ENCODE assay signal across 9 cellular contexts in genomic region chr4:113979973-113980615, GRCh38. TPM values are rescaled to one million over a fixed set of nuclear protein-coding genes. Genes with fewer than 3 reads are reported as not detected.
DNase-seq lines count a peak whose midpoint lies in the region; ATAC-seq and TF ChIP-seq lines count a peak whose summit lies in the region.
"Had no signal": no experiment of that assay in that cellular context is flagged by ENCODE, and none has a peak within 500 bp of the region (broad histone marks: within the 10 kb centered on the region; RNA-seq: fewer than 3 reads in every experiment).

No MANE protein-coding gene starts in this region.

- H3K9me3 ChIP-seq in lower lobe of right lung (no peaks in the 10 kb centered on the region), transverse colon (no peaks in the 10 kb centered on the region)

- no peak overlapping the region for H3K27ac Mint-ChIP-seq in activated naive CD4-positive, alpha-beta T cell treated with anti-CD3 and anti-CD28 coated beads for 36 hours

- TF ChIP-seq EP300 in transverse colon (IDR thresholded peaks at IDR 0.05; ENCODE audit: low read depth): no peak

- H3K4me3 ChIP-seq in lower lobe of right lung (peak overlapping the region; percentile 64), transverse colon (peak overlapping the region; percentile 49 to 81 (median 63))

- no peak for TF ChIP-seq POLR2A in transverse colon (IDR thresholded peaks at IDR 0.05)

- H3K27ac ChIP-seq in caudate nucleus (ENCODE audit: low read depth, low read length) (peak overlapping the region; percentile 75), lower lobe of right lung (peak overlapping the region; percentile 82), transverse colon (peak overlapping the region; percentile 80 to 86 (median 84))

- no peaks in the 10 kb centered on the region for H3K9me3 Mint-ChIP-seq in activated naive CD4-positive, alpha-beta T cell treated with anti-CD3 and anti-CD28 coated beads for 36 hours

- intact Hi-C loops in activated naive CD4-positive, alpha-beta T cell treated with anti-CD3 and anti-CD28 coated beads for 36 hours (cut with micrococcal nuclease): no loop called here
- intact Hi-C loops in lower lobe of right lung (cut with DNase I) (no loop called here), transverse colon (cut with DNase I; ENCODE audit: low total_unique reads) (loop anchor here (10.0 kb wide), 2 partner anchors 215 to 585 kb away; partner anchors contain the start of gene CAMK2D)

- H3K27me3 ChIP-seq in lower lobe of right lung (ENCODE audit: low read depth) (no peaks in the 10 kb centered on the region), transverse colon (peaks cover 3% of the 10 kb centered on the region)

- H3K36me3 ChIP-seq in lower lobe of right lung (no peaks in the 10 kb centered on the region), transverse colon (no peaks in the 10 kb centered on the region)

- CTCF ChIA-PET in activated naive CD4-positive, alpha-beta T cell treated with anti-CD3 and anti-CD28 coated beads for 36 hours (lab: Charles Lee): interaction anchor here (1.0 kb wide), 1 partner anchor 97 kb away, joined by 4 read pairs; no protein-coding TSS in a partner anchor

- H3K36me3 Mint-ChIP-seq in activated naive CD4-positive, alpha-beta T cell treated with anti-CD3 and anti-CD28 coated beads for 36 hours (ENCODE audit: low read depth): no peaks in the 10 kb centered on the region

- 10 to 12% methylated on average over 6 to 10 of the region's 10 CpGs for WGBS in transverse colon (ENCODE audit: low coverage in 1 of 2), 2 donors

- ATAC-seq in lower lobe of right lung (no peak), GM19351 (IDR thresholded peaks at IDR 0.05; ENCODE audit: unreplicated experiment) (no peak)

- H3K4me3 Mint-ChIP-seq in activated naive CD4-positive, alpha-beta T cell treated with anti-CD3 and anti-CD28 coated beads for 36 hours: peak overlapping the region; percentile 71

- H3K27me3 Mint-ChIP-seq in activated naive CD4-positive, alpha-beta T cell treated with anti-CD3 and anti-CD28 coated beads for 36 hours (ENCODE audit: low read depth): peaks cover 35% of the 10 kb centered on the region

- DNase-seq in activated naive CD4-positive, alpha-beta T cell treated with anti-CD3 and anti-CD28 coated beads for 36 hours: no peak
- DNase-seq in activated naive CD4-positive, alpha-beta T cell (lab: John Stamatoyannopoulos, UW): no peak
- DNase-seq in caudate nucleus (lab: John Stamatoyannopoulos, UW): no peak
- DNase-seq in lower lobe of right lung: no peak
- no peak for DNase-seq in transverse colon
- no peak for DNase-seq in GM13976 (ENCODE audit: low spot score)
- DNase-seq in COLO668 (lab: John Stamatoyannopoulos, UW; ENCODE audit: unreplicated experiment): no peak
- DNase-seq: activated effector memory CD4-positive, alpha-beta T cell treated with Interleukin-2 at 50 U/mL for 16 hours had no signal

- in situ Hi-C loops in transverse colon (cut with MboI; ENCODE audit: low pct_ligation_motif_present in 1 of 4, low pct_unique_long_range_greater_than_20kb in 1 of 4, low sequenced_read_pairs in 3 of 4): no loop called here
- in situ Hi-C loops in GM13976 (cut with MboI; ENCODE audit: low sequenced_read_pairs, unreplicated experiment): no loop called here

- TF ChIP-seq CTCF in lower lobe of right lung (IDR thresholded peaks at IDR 0.05): no peak
- no peak for TF ChIP-seq CTCF in transverse colon (IDR thresholded peaks at IDR 0.05)
- TF ChIP-seq CTCF in GM13976 (IDR thresholded peaks at IDR 0.05; ENCODE audit: borderline replicate concordance, control extremely low read depth, extremely low read depth, insufficient read depth, missing control alignments): no peak

- H3K4me1 Mint-ChIP-seq in activated naive CD4-positive, alpha-beta T cell treated with anti-CD3 and anti-CD28 coated beads for 36 hours (ENCODE audit: low read depth): peaks cover 11% of the 10 kb centered on the region

- no peaks in the 10 kb centered on the region for H3K4me1 ChIP-seq in lower lobe of right lung
- peaks cover 0 to 20% (median 0%) of the 10 kb centered on the region in 4 donors for H3K4me1 ChIP-seq in transverse colon

RNA-seq across cellular contexts. Expression of gene ARSJ, which starts 0.6 kb away (rescaled TPM):
- total RNA-seq in activated naive CD4-positive, alpha-beta T cell treated with anti-CD3 and anti-CD28 coated beads for 36 hours: under 1 TPM; 0.05 to 0.10 TPM
- total RNA-seq in lower lobe of right lung (8.4 TPM), transverse colon (1 to 10 TPM; 1.8 to 5.2 (median 2.8) TPM)
